In genomic region chr4:185589067-185589844, GRCh38 we compare ENCODE assay signal across 1 cellular context.
TF ChIP-seq lines count a peak whose summit lies in the region.

No MANE protein-coding gene starts in this region.

TF ChIP-seq in SK-N-SH treated with all-trans-retinoic acid at 6 μM for 48 hours, 23 proteins besides CTCF, POLR2A, EP300 and RAD21 (continued from another document):
- TF ChIP-seq ESRRG (CRISPR knock-in tag; IDR thresholded peaks at IDR 0.05): no peak
